8 cellular contexts compared by ENCODE assay signal in the genomic region with DNA sequence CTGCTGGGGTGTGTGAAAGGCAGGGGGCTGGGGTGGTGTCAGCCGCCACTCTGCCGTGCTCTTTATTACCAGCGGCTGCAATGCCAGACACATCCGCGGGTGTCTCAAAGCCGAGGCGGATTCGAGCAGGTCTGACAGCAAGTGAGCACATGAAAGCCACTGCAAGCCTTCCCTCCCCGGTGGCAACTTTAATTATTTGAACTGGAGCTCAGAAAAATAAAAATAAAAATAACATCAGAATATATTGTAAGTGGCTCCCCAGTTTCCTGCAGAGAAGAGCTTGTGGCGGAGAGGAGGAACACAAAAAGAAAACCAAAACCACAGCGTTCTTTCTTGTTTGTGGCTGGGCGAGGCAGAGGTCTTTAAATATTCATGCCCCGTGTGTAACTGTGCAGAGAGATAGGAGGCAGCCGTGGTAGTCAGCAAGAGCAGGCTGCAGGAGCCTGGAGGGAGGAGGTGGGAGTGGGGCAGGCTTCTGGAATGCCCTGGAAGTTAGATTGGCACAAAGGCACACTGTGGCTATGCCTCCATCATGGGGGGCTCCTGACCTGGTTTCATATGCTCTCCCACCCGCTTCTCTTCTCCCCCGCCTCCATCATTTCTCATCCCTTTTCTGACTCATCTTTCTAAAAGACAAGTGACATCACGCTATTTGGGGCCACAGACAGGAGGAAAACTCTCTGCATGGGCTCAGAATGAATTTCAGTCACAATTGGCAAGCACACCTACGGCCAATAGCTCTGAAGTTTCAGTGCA.
DNase-seq lines count a peak whose midpoint lies in the region; ATAC-seq and TF ChIP-seq lines count a peak whose summit lies in the region.

No MANE protein-coding gene starts in this region.

- no peak overlapping the region for H3K4me2 ChIP-seq in parathyroid adenoma (ENCODE audit: low read length)

- H3K36me3 ChIP-seq in parathyroid adenoma (ENCODE audit: control insufficient read depth, insufficient read depth, low read length), result no peaks in the 10 kb centered on the region

- no peak overlapping the region for H3K4me3 ChIP-seq in parathyroid adenoma (ENCODE audit: low read depth, low read length)

- ATAC-seq in GM19351 (IDR thresholded peaks at IDR 0.05; ENCODE audit: unreplicated experiment), result peak; percentile 74
- ATAC-seq in HG03439 (IDR thresholded peaks at IDR 0.05; ENCODE audit: unreplicated experiment), result peak; percentile 76

- no peaks in the 10 kb centered on the region for H3K4me1 ChIP-seq in parathyroid adenoma

- no peaks in the 10 kb centered on the region for H3K9me3 ChIP-seq in parathyroid adenoma (ENCODE audit: control insufficient read depth, low read length)

- DNase-seq in Ammon's horn (ENCODE audit: low spot score), result peak; percentile 44
- peak; percentile 57 for DNase-seq in UCSD-AML1 (lab: John Stamatoyannopoulos, UW; ENCODE audit: unreplicated experiment)
- DNase-seq in central memory CD4-positive, alpha-beta T cell, result peak; percentile 47
- DNase-seq in NCI-H446 treated with DMSO at 0.1 percent for 48 hours (lab: John Stamatoyannopoulos, UW), result no peak
- no peak for DNase-seq in NCI-H446 (lab: John Stamatoyannopoulos, UW)

- no peak for TF ChIP-seq CTCF in parathyroid adenoma (IDR thresholded peaks at IDR 0.05)

- H3K27ac ChIP-seq in parathyroid adenoma, result no peak overlapping the region

- no peaks in the 10 kb centered on the region for H3K79me2 ChIP-seq in parathyroid adenoma

- H2AFZ ChIP-seq in parathyroid adenoma, result peak overlapping the region; percentile 23

- no peak overlapping the region for H3K9ac ChIP-seq in parathyroid adenoma

- no peaks in the 10 kb centered on the region for H3K27me3 ChIP-seq in parathyroid adenoma (ENCODE audit: control insufficient read depth, insufficient read depth, low read length)

Comparison
In these comparisons a context has a peak if more than half of its experiments do, and no peak if none do; other contexts are left out.
1. DNase-seq: peak in Ammon's horn (single experiment), UCSD-AML1 (single experiment) and central memory CD4-positive, alpha-beta T cell (single experiment); none in NCI-H446 treated with DMSO at 0.1 percent for 48 hours (single experiment) and NCI-H446 (0 of 2).